6 cellular contexts compared by ENCODE assay signal in the genomic region with DNA sequence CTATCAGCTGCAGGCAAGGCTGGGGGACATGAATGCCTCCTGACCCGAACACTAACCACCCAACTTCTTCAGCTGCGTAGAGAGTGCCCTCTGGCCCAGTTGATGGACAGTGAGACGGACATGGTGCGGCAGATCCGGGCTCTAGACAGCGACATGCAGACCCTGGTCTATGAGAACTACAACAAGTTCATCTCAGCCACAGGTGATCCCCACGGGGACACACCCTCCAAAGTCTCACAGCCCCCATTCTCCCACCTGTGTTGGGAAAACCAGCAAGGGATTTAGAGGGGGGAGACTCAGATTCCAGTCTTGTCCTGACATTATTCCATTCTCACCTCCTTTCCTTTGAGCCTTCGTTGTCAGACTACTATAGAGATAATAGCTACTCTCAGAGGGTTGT. TPM values are rescaled to one million over a fixed set of nuclear protein-coding genes. Genes with fewer than 3 reads are reported as not detected.
A peak's percentile ranks its signal among the peaks of the same experiment; 100 is the strongest.
DNase-seq lines count a peak whose midpoint lies in the region; ATAC-seq and TF ChIP-seq lines count a peak whose summit lies in the region.

No MANE protein-coding gene starts in this region.

- no peak overlapping the region for H3K9ac ChIP-seq in mammary epithelial cell (ENCODE audit: insufficient read depth, low read length)

- DNase-seq in HAP-1 (ENCODE audit: low spot score in 2 of 2) (no peak), mammary epithelial cell (no peak), amniotic stem cell (lab: John Stamatoyannopoulos, UW) (no peak)

- H3K27ac ChIP-seq in mammary epithelial cell (ENCODE audit: insufficient read depth, low read depth, low read length): peak overlapping the region; percentile 8

- H3K9me3 ChIP-seq in HAP-1: no peaks in the 10 kb centered on the region
- H3K9me3 ChIP-seq in mammary epithelial cell (replicated peaks; ENCODE audit: insufficient read depth, low read length): no peaks in the 10 kb centered on the region
- H3K9me3 ChIP-seq in neuron (ENCODE audit: low read length): no peaks in the 10 kb centered on the region

- no peaks in the 10 kb centered on the region for H3K36me3 ChIP-seq in HAP-1 (replicated peaks)
- H3K36me3 ChIP-seq in mammary epithelial cell (ENCODE audit: insufficient read depth, low read length): peaks cover 6% of the 10 kb centered on the region
- H3K36me3 ChIP-seq in neuron (ENCODE audit: insufficient read depth, low read length): no peaks in the 10 kb centered on the region

- CTCF ChIA-PET in mammary epithelial cell (lab: Charles Lee; ENCODE audit: low non-redundant PET): no interaction called here

- BruUV-seq in mammary epithelial cell (replicated peaks; lab: Mats Ljungman, UMichigan): TSS peak; percentile 32

- in situ Hi-C loops in HAP-1 (cut with MboI; ENCODE audit: low sequenced_read_pairs) (no loop called here), mammary epithelial cell (cut with MboI; ENCODE audit: low sequenced_read_pairs in 2 of 2) (no loop called here)

- peaks cover 37% of the 10 kb centered on the region for H3K79me2 ChIP-seq in mammary epithelial cell (ENCODE audit: insufficient read depth, low read length)

- 50% methylated on average over 2 of the region's 8 CpGs for WGBS in mammary epithelial cell (ENCODE audit: low coverage, missing lambda C conversion rate)

- dilution Hi-C loops in mammary epithelial cell (cut with HindIII; ENCODE audit: low sequenced_read_pairs): loop anchor here (5.0 kb wide), 1 partner anchor 50 kb away; no protein-coding TSS in a partner anchor

- H3K4me1 ChIP-seq in HAP-1 (peaks cover 3% of the 10 kb centered on the region; the same call in 1 of the 2 replicates), mammary epithelial cell (ENCODE audit: insufficient read depth, low read length) (peaks cover 9% of the 10 kb centered on the region), neuron (ENCODE audit: insufficient read depth, low read length) (peaks cover 10% of the 10 kb centered on the region)

- ATAC-seq in HG03354 (IDR thresholded peaks at IDR 0.05; ENCODE audit: poor library complexity, severe bottlenecking, unreplicated experiment) (no peak), HG03135 (IDR thresholded peaks at IDR 0.05; ENCODE audit: unreplicated experiment) (no peak)

- H4K20me1 ChIP-seq in mammary epithelial cell (ENCODE audit: insufficient read depth, low read length): no peaks in the 10 kb centered on the region

- intact Hi-C loops in mammary epithelial cell (cut with micrococcal nuclease): loop anchor here (1.0 to 5.0 kb wide), 4 partner anchors 13 to 255 kb away; a partner anchor contains a TSS

- TF ChIP-seq CTCF in mammary epithelial cell (conservative IDR thresholded peaks at IDR 0.05 in 1 of 2, IDR thresholded peaks at IDR 0.05 in 1 of 2; ENCODE audit: extremely low read depth in 1 of 2, insufficient read depth in 1 of 2, low read depth in 1 of 2, low read length in 2 of 2): no peak

- peak overlapping the region; percentile 91 for H3K4me2 ChIP-seq in mammary epithelial cell (ENCODE audit: insufficient read depth, low read depth, low read length)

- H2AFZ ChIP-seq in mammary epithelial cell (ENCODE audit: low read depth, low read length): no peak overlapping the region
- no peak overlapping the region for H2AFZ ChIP-seq in neuron (ENCODE audit: low read depth, low read length)

- H3K27me3 ChIP-seq in HAP-1 (ENCODE audit: low read depth) (no peaks in the 10 kb centered on the region), mammary epithelial cell (ENCODE audit: insufficient read depth, low read length) (no peaks in the 10 kb centered on the region), neuron (ENCODE audit: insufficient read depth, low read length) (no peaks in the 10 kb centered on the region)

- peak overlapping the region; percentile 91 for H3K4me3 ChIP-seq in HAP-1
- peak overlapping the region; percentile 25 to 70 (median 61) for H3K4me3 ChIP-seq in mammary epithelial cell (replicated peaks in 1 of 3; ENCODE audit: insufficient read depth in 1 of 3, low read depth in 2 of 3, low read length in 3 of 3)
- peak overlapping the region; percentile 88 for H3K4me3 ChIP-seq in neuron (ENCODE audit: low read length)

RNA-seq across cellular contexts. Expression of a gene that starts 0.9 kb away (rescaled TPM):
- 100 to 1,000 TPM in 1 of 2 donors, 10 to 100 TPM in 1; 78.4 to 125 TPM for total RNA-seq in mammary epithelial cell
- 50.2 TPM for polyA plus RNA-seq in mammary epithelial cell
- polyA minus RNA-seq in mammary epithelial cell: 142 TPM

RNA-seq across cellular contexts. Expression of a gene that starts 12.9 kb away (rescaled TPM):
- 10 to 100 TPM; 38.0 to 40.0 TPM for total RNA-seq in mammary epithelial cell
- polyA plus RNA-seq in mammary epithelial cell: 29.1 TPM
- 22.5 TPM for polyA minus RNA-seq in mammary epithelial cell

RNA-seq across cellular contexts. Expression of a gene that starts 13.1 kb away (rescaled TPM):
- total RNA-seq in mammary epithelial cell: 10 to 100 TPM in 1 of 2 donors, 1 to 10 TPM in 1; 2.2 to 34.6 TPM
- 29.3 TPM for polyA plus RNA-seq in mammary epithelial cell
- polyA minus RNA-seq in mammary epithelial cell: 41.4 TPM

RNA-seq across cellular contexts. Expression of a gene that starts 14.7 kb away (rescaled TPM):
- 10 to 100 TPM in 1 of 2 donors, 1 to 10 TPM in 1; 8.7 to 10.1 TPM for total RNA-seq in mammary epithelial cell
- 17.2 TPM for polyA plus RNA-seq in mammary epithelial cell
- 54.8 TPM for polyA minus RNA-seq in mammary epithelial cell

RNA-seq across cellular contexts. Expression of a gene that starts 20.6 kb away (rescaled TPM):
- total RNA-seq in mammary epithelial cell: 10 to 100 TPM; 13.6 to 15.2 TPM
- 6.9 TPM for polyA plus RNA-seq in mammary epithelial cell
- polyA minus RNA-seq in mammary epithelial cell: 0.67 TPM
